ENCODE assay signal across 8 cellular contexts in the genomic region with DNA sequence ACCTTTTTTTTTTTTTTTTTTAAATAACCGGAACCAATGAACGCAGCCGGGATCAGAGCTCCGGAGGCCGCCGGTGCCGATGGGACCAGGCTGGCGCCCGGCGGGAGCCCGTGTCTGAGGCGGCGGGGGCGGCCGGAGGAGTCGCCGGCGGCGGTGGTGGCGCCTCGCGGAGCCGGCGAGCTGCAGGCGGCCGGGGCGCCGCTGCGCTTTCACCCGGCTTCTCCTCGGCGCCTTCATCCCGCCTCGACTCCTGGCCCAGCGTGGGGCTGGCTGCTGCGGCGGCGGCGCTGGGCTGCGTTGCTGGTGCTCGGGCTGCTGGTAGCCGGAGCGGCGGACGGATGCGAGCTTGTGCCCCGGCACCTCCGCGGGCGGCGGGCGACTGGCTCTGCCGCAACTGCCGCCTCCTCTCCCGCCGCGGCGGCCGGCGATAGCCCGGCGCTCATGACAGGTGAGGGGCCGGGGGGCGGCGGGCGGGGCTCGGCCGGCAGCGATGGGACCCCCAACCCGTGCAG. TPM values are rescaled to one million over a fixed set of nuclear protein-coding genes. Genes with fewer than 3 reads are reported as not detected.
DNase-seq lines count a peak whose midpoint lies in the region; ATAC-seq and TF ChIP-seq lines count a peak whose summit lies in the region.

No MANE protein-coding gene starts in this region.

- TF ChIP-seq POLR2A in gastroesophageal sphincter (IDR thresholded peaks at IDR 0.05) (peak in 1 of 2 donors; percentile 15), ovary (IDR thresholded peaks at IDR 0.05) (no peak)

- H3K27me3 ChIP-seq in gastroesophageal sphincter (no peaks in the 10 kb centered on the region), ovary (no peaks in the 10 kb centered on the region)

- H3K4me1 ChIP-seq in gastroesophageal sphincter (peaks cover 5 to 58% (median 12%) of the 10 kb centered on the region in 3 donors), ovary (ENCODE audit: insufficient read depth) (peaks cover 5% of the 10 kb centered on the region)

- WGBS in gastroesophageal sphincter (ENCODE audit: low coverage in 1 of 2), 2 donors = no CpG with 5 or more reads among the region's 70 CpGs
- 0 to 1% (median 0%) methylated on average over 45 to 70 of the region's 70 CpGs for WGBS in ovary, 3 donors

- intact Hi-C loops in ovary (cut with DNase I) = loop anchor here in 3 of 4 donors (5.0 to 10.0 kb wide), 3 partner anchors 131 to 136 kb away; no protein-coding TSS in a partner anchor

- H3K9me3 ChIP-seq in gastroesophageal sphincter (no peaks in the 10 kb centered on the region), ovary (no peaks in the 10 kb centered on the region)

- H3K4me3 ChIP-seq in AG10803 (ENCODE audit: low read length) (peak overlapping the region; percentile 79), gastroesophageal sphincter (peak overlapping the region; percentile 84 to 93), ovary (peak overlapping the region; percentile 82)

- no peak for TF ChIP-seq EP300 in gastroesophageal sphincter (IDR thresholded peaks at IDR 0.05)
- no peak for TF ChIP-seq EP300 in ovary (IDR thresholded peaks at IDR 0.05)

- TF ChIP-seq CTCF in AG10803 (conservative IDR thresholded peaks at IDR 0.05; ENCODE audit: low read length) (no peak), gastroesophageal sphincter (IDR thresholded peaks at IDR 0.05) (no peak), ovary (IDR thresholded peaks at IDR 0.05) (no peak)

- H3K36me3 ChIP-seq in gastroesophageal sphincter (no peaks in the 10 kb centered on the region), ovary (no peaks in the 10 kb centered on the region)

- DNase-seq in AG10803 (ENCODE audit: low read depth) (peak; percentile 58), RKO (ENCODE audit: low spot score) (peak; percentile 52), ovary (peak; percentile 45 to 77 (median 67)), KG1 (lab: John Stamatoyannopoulos, UW) (no peak)
- DNase-seq in activated naive CD4-positive, alpha-beta T cell treated with Interleukin-2 at 50 U/mL for 16 hours = peak; percentile 53

- H3K27ac ChIP-seq in gastroesophageal sphincter = peak overlapping the region; percentile 90 to 97 (median 93)
- peak overlapping the region; percentile 96 for H3K27ac ChIP-seq in ovary

- ATAC-seq in GM18909 (IDR thresholded peaks at IDR 0.05; ENCODE audit: poor library complexity, unreplicated experiment) (peak; percentile 28), HG03139 (IDR thresholded peaks at IDR 0.05; ENCODE audit: unreplicated experiment) (peak; percentile 17), gastroesophageal sphincter (peak; percentile 39)

RNA-seq across cellular contexts. Expression of a gene that starts 0.3 kb away (rescaled TPM):
- 10 to 100 TPM in 3 of 4 donors, 1 to 10 TPM in 1; 8.4 to 11.6 (median 10.5) TPM for total RNA-seq in gastroesophageal sphincter
- 10 to 100 TPM; 28.7 to 47.9 (median 40.2) TPM for total RNA-seq in ovary
- 10 to 100 TPM; 24.0 to 33.1 TPM for polyA plus RNA-seq in ovary
